ENCODE assay signal across 11 cellular contexts in genomic region chr2:12534646-12535263, GRCh38.
DNase-seq lines count a peak whose midpoint lies in the region; ATAC-seq, FAIRE-seq and TF ChIP-seq lines count a peak whose summit lies in the region.
"Had no signal": no experiment of that assay in that cellular context is flagged by ENCODE, and none has a peak within 500 bp of the region (broad histone marks: within the 10 kb centered on the region; RNA-seq: fewer than 3 reads in every experiment).

No MANE protein-coding gene starts in this region.

- dilution Hi-C loops in mammary epithelial cell (cut with HindIII; ENCODE audit: low sequenced_read_pairs): no loop called here

- no peak overlapping the region for H3K9ac ChIP-seq in mammary epithelial cell (ENCODE audit: insufficient read depth, low read length)

- CTCF ChIA-PET in mammary epithelial cell (lab: Charles Lee; ENCODE audit: low non-redundant PET): no interaction called here

- H3K4me1 ChIP-seq in mammary epithelial cell (ENCODE audit: insufficient read depth, low read length) (peaks cover 20% of the 10 kb centered on the region), left lung (peaks cover 0 to 3% of the 10 kb centered on the region in 2 donors)

- FAIRE-seq in frontal cortex (lab: Jason Lieb, UNC): no peak

- peak overlapping the region; percentile 83 for H3K4me2 ChIP-seq in mammary epithelial cell (ENCODE audit: insufficient read depth, low read depth, low read length)

- DNase-seq in ACHN (peak; percentile 54), HT1080 (ENCODE audit: low read depth) (peak; percentile 85), mammary epithelial cell (peak; percentile 94), left lung (no peak), mesenteric fat pad (ENCODE audit: low spot score) (no peak), frontal cortex (ENCODE audit: low spot score in 2 of 2) (no peak)
- no peak for DNase-seq in activated T-cell treated with anti-CD3 and anti-CD28 coated beads, Interleukin-2, amount 50 U/mL, for 72 hours
- DNase-seq: CD8-positive, alpha-beta T cell; stimulated activated CD4-positive, alpha-beta T cell treated with anti-CD3 and anti-CD28 coated beads, Interleukin-12 subunit alpha, Interleukin-12 subunit beta, amount 100 ng/mL, for 4 hours; substantia nigra had no signal

- H3K27ac ChIP-seq in mammary epithelial cell (ENCODE audit: insufficient read depth, low read depth, low read length): peak overlapping the region; percentile 54
- H3K27ac ChIP-seq in left lung: no peak overlapping the region

- H3K36me3 ChIP-seq in mammary epithelial cell (ENCODE audit: insufficient read depth, low read length) (no peaks in the 10 kb centered on the region), left lung (no peaks in the 10 kb centered on the region)

- peaks cover 19% of the 10 kb centered on the region for H3K4me1 Mint-ChIP-seq in activated T-cell treated with anti-CD3 and anti-CD28 coated beads, Interleukin-2, amount 50 U/mL, for 72 hours (ENCODE audit: low read depth)

- H2AFZ ChIP-seq in mammary epithelial cell (ENCODE audit: low read depth, low read length): peak overlapping the region; percentile 78

- H3K9me3 ChIP-seq in mammary epithelial cell (replicated peaks; ENCODE audit: insufficient read depth, low read length) (no peaks in the 10 kb centered on the region), left lung (no peaks in the 10 kb centered on the region)

- H3K27ac Mint-ChIP-seq in activated T-cell treated with anti-CD3 and anti-CD28 coated beads, Interleukin-2, amount 50 U/mL, for 72 hours: no peak overlapping the region
- H3K27ac Mint-ChIP-seq: CD8-positive, alpha-beta T cell had no signal

- BruUV-seq in mammary epithelial cell (replicated peaks; lab: Mats Ljungman, UMichigan): no TSS peak

- no peaks in the 10 kb centered on the region for H3K27me3 Mint-ChIP-seq in activated T-cell treated with anti-CD3 and anti-CD28 coated beads, Interleukin-2, amount 50 U/mL, for 72 hours (ENCODE audit: low read depth)

- in situ Hi-C loops in ACHN (cut with HindIII; ENCODE audit: low pct_ligation_motif_present, low pct_unique_long_range_greater_than_20kb, low sequenced_read_pairs) (no loop called here), mammary epithelial cell (cut with MboI; ENCODE audit: low sequenced_read_pairs in 2 of 2) (no loop called here)

- H3K36me3 Mint-ChIP-seq in activated T-cell treated with anti-CD3 and anti-CD28 coated beads, Interleukin-2, amount 50 U/mL, for 72 hours (ENCODE audit: insufficient read depth in 2 of 2): no peaks in the 10 kb centered on the region
- H3K36me3 Mint-ChIP-seq: CD8-positive, alpha-beta T cell had no signal

- no peak overlapping the region for H3K4me3 Mint-ChIP-seq in activated T-cell treated with anti-CD3 and anti-CD28 coated beads, Interleukin-2, amount 50 U/mL, for 72 hours
- H3K4me3 Mint-ChIP-seq: CD8-positive, alpha-beta T cell had no signal

- intact Hi-C loops in mammary epithelial cell (cut with micrococcal nuclease) (no loop called here), left lung (cut with DNase I) (no loop called here)

- TF ChIP-seq CTCF in mammary epithelial cell (conservative IDR thresholded peaks at IDR 0.05 in 1 of 2, IDR thresholded peaks at IDR 0.05 in 1 of 2; ENCODE audit: extremely low read depth in 1 of 2, insufficient read depth in 1 of 2, low read depth in 1 of 2, low read length in 2 of 2) (no peak), left lung (IDR thresholded peaks at IDR 0.05) (no peak)

- H4K20me1 ChIP-seq in mammary epithelial cell (ENCODE audit: insufficient read depth, low read length): no peaks in the 10 kb centered on the region

- WGBS in mammary epithelial cell (ENCODE audit: low coverage, missing lambda C conversion rate): 0% methylated on average over 3 of the region's 3 CpGs

- peak; percentile 39 for ATAC-seq in left lung
- ATAC-seq in HG03139 (IDR thresholded peaks at IDR 0.05; ENCODE audit: unreplicated experiment): no peak
- no peak for ATAC-seq in activated T-cell treated with anti-CD3 and anti-CD28 coated beads, Interleukin-2, amount 50 U/mL, for 72 hours (replicated peaks in 1 of 2)
- ATAC-seq: CD8-positive, alpha-beta T cell had no signal

- H3K4me3 ChIP-seq in mammary epithelial cell (replicated peaks in 1 of 3; ENCODE audit: insufficient read depth in 1 of 3, low read depth in 2 of 3, low read length in 3 of 3) (no peak overlapping the region), left lung (no peak overlapping the region)

- H3K27me3 ChIP-seq in mammary epithelial cell (ENCODE audit: insufficient read depth, low read length): no peaks in the 10 kb centered on the region
- H3K27me3 ChIP-seq in left lung: no peaks in the 10 kb centered on the region

- no peaks in the 10 kb centered on the region for H3K79me2 ChIP-seq in mammary epithelial cell (ENCODE audit: insufficient read depth, low read length)

- no peaks in the 10 kb centered on the region for H3K9me3 Mint-ChIP-seq in activated T-cell treated with anti-CD3 and anti-CD28 coated beads, Interleukin-2, amount 50 U/mL, for 72 hours
- H3K9me3 Mint-ChIP-seq: CD8-positive, alpha-beta T cell had no signal

Comparison
In these comparisons a context has a peak if more than half of its experiments do, and no peak if none do; other contexts are left out.
1. DNase-seq: peak in ACHN (single experiment), HT1080 (single experiment) and mammary epithelial cell (single experiment); none in left lung (0 of 2), mesenteric fat pad (single experiment), activated T-cell treated with anti-CD3 and anti-CD28 coated beads, Interleukin-2, amount 50 U/mL, for 72 hours (0 of 2) and frontal cortex (0 of 2).